In genomic region chr1:161159087-161159914, GRCh38 we compare ENCODE assay signal across 8 cellular contexts. TPM values are rescaled to one million over a fixed set of nuclear protein-coding genes. Genes with fewer than 3 reads are reported as not detected.
DNase-seq lines count a peak whose midpoint lies in the region; ATAC-seq and TF ChIP-seq lines count a peak whose summit lies in the region.

A gene with protein sequence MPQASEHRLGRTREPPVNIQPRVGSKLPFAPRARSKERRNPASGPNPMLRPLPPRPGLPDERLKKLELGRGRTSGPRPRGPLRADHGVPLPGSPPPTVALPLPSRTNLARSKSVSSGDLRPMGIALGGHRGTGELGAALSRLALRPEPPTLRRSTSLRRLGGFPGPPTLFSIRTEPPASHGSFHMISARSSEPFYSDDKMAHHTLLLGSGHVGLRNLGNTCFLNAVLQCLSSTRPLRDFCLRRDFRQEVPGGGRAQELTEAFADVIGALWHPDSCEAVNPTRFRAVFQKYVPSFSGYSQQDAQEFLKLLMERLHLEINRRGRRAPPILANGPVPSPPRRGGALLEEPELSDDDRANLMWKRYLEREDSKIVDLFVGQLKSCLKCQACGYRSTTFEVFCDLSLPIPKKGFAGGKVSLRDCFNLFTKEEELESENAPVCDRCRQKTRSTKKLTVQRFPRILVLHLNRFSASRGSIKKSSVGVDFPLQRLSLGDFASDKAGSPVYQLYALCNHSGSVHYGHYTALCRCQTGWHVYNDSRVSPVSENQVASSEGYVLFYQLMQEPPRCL (plus strand): TSS chr1:161159500. CDS start chr1:161160641, 1,141 bp downstream.

- H3K4me1 ChIP-seq in PC-3 (ENCODE audit: insufficient read depth, low read length), result peaks cover 37% of the 10 kb centered on the region

- H3K9ac ChIP-seq in PC-3 (ENCODE audit: low read length), result peak within 1 kb of the TSS; percentile 96

- peak within 1 kb of the TSS; percentile 39 for H3K27ac ChIP-seq in PC-3 (ENCODE audit: low read length)

- POLR2A ChIA-PET in PC-3 (lab: Charles Lee; ENCODE audit: unreplicated experiment), result interaction anchor here (0.7 kb wide), 1 partner anchor 42 kb away, joined by 3 read pairs; no protein-coding TSS in a partner anchor

- ATAC-seq in GM21576 (IDR thresholded peaks at IDR 0.05; ENCODE audit: unreplicated experiment) (peak; percentile 79), PC-3 (peak; percentile 85)

- TF ChIP-seq CTCF in PC-3 (conservative IDR thresholded peaks at IDR 0.05; ENCODE audit: low read depth, low read length), result peak; percentile 53
- peak; percentile 63 for TF ChIP-seq CTCF in epithelial cell of esophagus (IDR thresholded peaks at IDR 0.05; ENCODE audit: insufficient read depth, low read depth, low read length, missing control alignments)

- H3K36me3 ChIP-seq in PC-3 (ENCODE audit: low read depth, low read length), result peaks cover 9% of the 10 kb centered on the region; the same call in 1 of the 2 replicates

- H3K9me3 ChIP-seq in PC-3 (ENCODE audit: low read length), result no peaks in the 10 kb centered on the region

- H2AFZ ChIP-seq in PC-3 (ENCODE audit: low read length), result peak within 1 kb of the TSS; percentile 81

- H3F3A ChIP-seq in PC-3 (ENCODE audit: low read length, unreplicated experiment), result peaks cover 2% of the 10 kb centered on the region

- H4K20me1 ChIP-seq in PC-3 (ENCODE audit: low read length), result no peaks in the 10 kb centered on the region

- peaks cover 40% of the 10 kb centered on the region for H3K79me2 ChIP-seq in PC-3 (ENCODE audit: low read length)

- peak within 1 kb of the TSS; percentile 95 for H3K4me3 ChIP-seq in Jurkat, Clone E6-1 (ENCODE audit: low read length)
- H3K4me3 ChIP-seq in PC-3 (ENCODE audit: low read length), result peak within 1 kb of the TSS; percentile 96
- peak within 1 kb of the TSS; percentile 84 for H3K4me3 ChIP-seq in epithelial cell of esophagus (ENCODE audit: low read length)

- no peaks in the 10 kb centered on the region for H3K9me2 ChIP-seq in PC-3 (replicated peaks; ENCODE audit: low read length)

- intact Hi-C loops in PC-3 (cut with micrococcal nuclease), result loop anchor here (2.0 kb wide), 1 partner anchor 40 kb away; the partner anchor contains the start of genes NIT1 and PFDN2

- H3K27me3 ChIP-seq in PC-3 (ENCODE audit: low read length), result no peaks in the 10 kb centered on the region

- peak; percentile 94 for DNase-seq in DMS114 treated with DMSO at 0.1 percent for 48 hours (lab: John Stamatoyannopoulos, UW; ENCODE audit: unreplicated experiment)
- peak; percentile 80 for DNase-seq in Jurkat, Clone E6-1 (ENCODE audit: low read depth, low spot score)
- peak; percentile 92 for DNase-seq in PC-3
- DNase-seq in activated T-cell treated with anti-CD3 and anti-CD28 coated beads for 4 hours, result peak; percentile 89
- peak; percentile 90 for DNase-seq in epithelial cell of esophagus (ENCODE audit: low read depth)
- peak; percentile 93 for DNase-seq in mucosa of gallbladder (ENCODE audit: low spot score)
- peak; percentile 85 to 87 for DNase-seq in stimulated activated CD8-positive, alpha-beta memory T cell treated with anti-CD3 and anti-CD28 coated beads, Interleukin-4, amount 100 ng/mL, for 4 hours (ENCODE audit: low read depth in 2 of 2, low spot score in 1 of 2)

- CTCF ChIA-PET in PC-3 (lab: Charles Lee), result interaction anchor here (0.5 kb wide), 1 partner anchor 66 kb away, joined by 3 read pairs; the partner anchor contains the start of gene TOMM40L

- H3K4me2 ChIP-seq in PC-3 (ENCODE audit: low read length), result peak within 1 kb of the TSS; percentile 86

- BruUV-seq in PC-3 (replicated peaks; lab: Mats Ljungman, UMichigan), result TSS peak; percentile 16

RNA-seq across cellular contexts. Expression of the gene that starts here (rescaled TPM):
- 48.7 TPM for polyA plus RNA-seq in Jurkat, Clone E6-1 (2012; ENCODE audit: insufficient read depth, insufficient read length)
- 20.6 and 24.4 TPM in 2 replicates for total RNA-seq in PC-3 (2014; rRNA removed)
- total RNA-seq in mucosa of gallbladder, result 42.4 TPM

Comparison
In these comparisons a context has a peak if more than half of its experiments do, and no peak if none do; other contexts are left out.
1. Peak in every context shown above with its lines: DNase-seq, ATAC-seq, H3K4me3 ChIP-seq and H3K27ac ChIP-seq.